Comparison of ENCODE assay signal across 8 cellular contexts in genomic region chr4:112231779-112232713, GRCh38. TPM values are rescaled to one million over a fixed set of nuclear protein-coding genes. Genes with fewer than 3 reads are reported as not detected.
A peak's percentile ranks its signal among the peaks of the same experiment; 100 is the strongest.
DNase-seq lines count a peak whose midpoint lies in the region; ATAC-seq and TF ChIP-seq lines count a peak whose summit lies in the region.

A gene with protein sequence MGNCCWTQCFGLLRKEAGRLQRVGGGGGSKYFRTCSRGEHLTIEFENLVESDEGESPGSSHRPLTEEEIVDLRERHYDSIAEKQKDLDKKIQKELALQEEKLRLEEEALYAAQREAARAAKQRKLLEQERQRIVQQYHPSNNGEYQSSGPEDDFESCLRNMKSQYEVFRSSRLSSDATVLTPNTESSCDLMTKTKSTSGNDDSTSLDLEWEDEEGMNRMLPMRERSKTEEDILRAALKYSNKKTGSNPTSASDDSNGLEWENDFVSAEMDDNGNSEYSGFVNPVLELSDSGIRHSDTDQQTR (plus strand): TSS chr4:112231787. CDS start chr4:112232092, 305 bp downstream.

- H3K9me3 Mint-ChIP-seq in T-cell (no peaks in the 10 kb centered on the region), progenitor cell of endocrine pancreas (ENCODE audit: low read depth) (no peaks in the 10 kb centered on the region)

- H3K27ac Mint-ChIP-seq in T-cell: peak within 1 kb of the TSS; percentile 99
- peak within 1 kb of the TSS; percentile 99 for H3K27ac Mint-ChIP-seq in progenitor cell of endocrine pancreas

- H3K4me3 Mint-ChIP-seq in T-cell (peak within 1 kb of the TSS; percentile 86 to 94 (median 89)), progenitor cell of endocrine pancreas (ENCODE audit: low read depth) (peak within 1 kb of the TSS; percentile 98)

- TF ChIP-seq CTCF in GM12873 (IDR thresholded peaks at IDR 0.05; ENCODE audit: insufficient read depth, low read depth, low read length, missing control alignments): peak; percentile 52
- TF ChIP-seq CTCF in NB4 (IDR thresholded peaks at IDR 0.05; ENCODE audit: low read depth, low read length): peak; percentile 25
- TF ChIP-seq CTCF in heart left ventricle (IDR thresholded peaks at IDR 0.05): peak in 10 of 12 donors; percentile 7 to 53 (median 29)
- TF ChIP-seq CTCF in progenitor cell of endocrine pancreas (IDR thresholded peaks at IDR 0.05; ENCODE audit: unreplicated experiment): peak; percentile 61
- peak; percentile 47 for TF ChIP-seq CTCF in upper lobe of right lung (IDR thresholded peaks at IDR 0.05)

- ATAC-seq in HG02571 (IDR thresholded peaks at IDR 0.05; ENCODE audit: unreplicated experiment) (peak; percentile 70), T-cell (replicated peaks in 1 of 4) (peak; percentile 63 to 72 (median 68)), heart left ventricle (peak; percentile 66 to 86 (median 80)), upper lobe of right lung (peak; percentile 85)

- H3K27me3 Mint-ChIP-seq in T-cell (peaks cover 0 to 1% of the 10 kb centered on the region in 2 donors), progenitor cell of endocrine pancreas (peaks cover under 1% of the 10 kb centered on the region)

- CTCF ChIA-PET in T-cell (lab: Charles Lee): interaction anchor here (0.6 to 1.4 kb wide), 11 partner anchors 15 to 290 kb away, joined by 3 to 10 read pairs (median 3); partner anchors contain the start of genes ALPK1 (in 1 of the 2) and TIFA (in 1 of the 2)

- 0 to 1% (median 0%) methylated on average over 45 to 70 of the region's 70 CpGs for WGBS in adipose tissue, 3 donors
- 0 to 1% (median 0%) methylated on average over 35 to 70 of the region's 70 CpGs for whole genome bisulfite sequencing in heart left ventricle, 4 donors

- TF ChIP-seq POLR2A in NB4 (IDR thresholded peaks at IDR 0.05; ENCODE audit: extremely low read depth, insufficient read length) (peak; percentile 78), heart left ventricle (IDR thresholded peaks at IDR 0.05) (peak in 1 of 2 donors; percentile 86)

- no peaks in the 10 kb centered on the region for H3K36me3 Mint-ChIP-seq in T-cell
- no peaks in the 10 kb centered on the region for H3K36me3 Mint-ChIP-seq in progenitor cell of endocrine pancreas (ENCODE audit: insufficient read depth)

- H3K36me3 ChIP-seq in heart left ventricle: no peaks in the 10 kb centered on the region
- H3K36me3 ChIP-seq in upper lobe of right lung: no peaks in the 10 kb centered on the region

- intact Hi-C loops in heart left ventricle (cut with DNase I): loop anchor here in 9 of 10 donors (1.0 to 5.0 kb wide), 10 partner anchors 55 to 150 kb away; partner anchors contain the start of genes FAM241A (in 8 of the 9), ALPK1 (in 1 of the 9) and TIFA (in 1 of the 9)
- intact Hi-C loops in upper lobe of right lung (cut with DNase I): loop anchor here (10.0 kb wide), 1 partner anchor 127 kb away; no protein-coding TSS in a partner anchor

- H3K4me1 Mint-ChIP-seq in T-cell (peaks cover 42% of the 10 kb centered on the region in 3 donors), progenitor cell of endocrine pancreas (ENCODE audit: low read depth) (peaks cover 21% of the 10 kb centered on the region)

- POLR2A ChIA-PET in T-cell (lab: Charles Lee): interaction anchor here (0.6 to 1.6 kb wide), 6 partner anchors 13 to 55 kb away, joined by 3 to 11 read pairs (median 4); partner anchors contain the start of gene TIFA (in 1 of the 2)

- H3K27ac ChIP-seq in adipose tissue (ENCODE audit: low read depth, low read length): peak within 1 kb of the TSS; percentile 55
- H3K27ac ChIP-seq in heart left ventricle: peak within 1 kb of the TSS; percentile 74 to 99 (median 94)
- H3K27ac ChIP-seq in upper lobe of right lung: peak within 1 kb of the TSS; percentile 95

- DNase-seq in NB4 (ENCODE audit: low read depth) (peak; percentile 90), T-cell (peak; percentile 44 to 83 (median 66)), heart left ventricle (peak; percentile 84 to 92 (median 86)), progenitor cell of endocrine pancreas (ENCODE audit: low spot score, unreplicated experiment) (peak; percentile 85), upper lobe of right lung (peak; percentile 94)

- H3K9me3 ChIP-seq in heart left ventricle (no peaks in the 10 kb centered on the region), upper lobe of right lung (no peaks in the 10 kb centered on the region)

- H3K27me3 ChIP-seq in heart left ventricle (no peaks in the 10 kb centered on the region), upper lobe of right lung (no peaks in the 10 kb centered on the region)

- peaks cover 0 to 36% (median 21%) of the 10 kb centered on the region in 12 donors for H3K4me1 ChIP-seq in heart left ventricle
- peaks cover 17% of the 10 kb centered on the region for H3K4me1 ChIP-seq in upper lobe of right lung

- H3K4me3 ChIP-seq in NB4 (ENCODE audit: low read depth, low read length) (peak within 1 kb of the TSS; percentile 95), heart left ventricle (peak within 1 kb of the TSS; percentile 78 to 99 (median 90)), upper lobe of right lung (peak within 1 kb of the TSS; percentile 89)

RNA-seq across cellular contexts. Expression of the gene that starts here (rescaled TPM):
- total RNA-seq in T-cell (10 to 100 TPM; 13.9 to 21.4 (median 20.3) TPM), heart left ventricle (10 to 100 TPM in 2 of 9 donors, 1 to 10 TPM in 7; 6.8 to 17.3 (median 9.2) TPM), progenitor cell of endocrine pancreas (17.0 and 18.6 TPM in 2 replicates), upper lobe of right lung (16.6 TPM)
- polyA plus RNA-seq in adipose tissue (1 to 10 TPM; 4.7 to 9.4 (median 9.2) TPM), heart left ventricle (10 to 100 TPM in 1 of 2 donors, 1 to 10 TPM in 1; 3.7 to 13.6 TPM)

Comparison
In these comparisons a context has a peak if more than half of its experiments do, and no peak if none do; other contexts are left out.
1. Peak in every context shown above with its lines: DNase-seq, ATAC-seq, H3K4me3 ChIP-seq and H3K27ac ChIP-seq.